Comparison of ENCODE assay signal across 1 cellular context in the genomic region with DNA sequence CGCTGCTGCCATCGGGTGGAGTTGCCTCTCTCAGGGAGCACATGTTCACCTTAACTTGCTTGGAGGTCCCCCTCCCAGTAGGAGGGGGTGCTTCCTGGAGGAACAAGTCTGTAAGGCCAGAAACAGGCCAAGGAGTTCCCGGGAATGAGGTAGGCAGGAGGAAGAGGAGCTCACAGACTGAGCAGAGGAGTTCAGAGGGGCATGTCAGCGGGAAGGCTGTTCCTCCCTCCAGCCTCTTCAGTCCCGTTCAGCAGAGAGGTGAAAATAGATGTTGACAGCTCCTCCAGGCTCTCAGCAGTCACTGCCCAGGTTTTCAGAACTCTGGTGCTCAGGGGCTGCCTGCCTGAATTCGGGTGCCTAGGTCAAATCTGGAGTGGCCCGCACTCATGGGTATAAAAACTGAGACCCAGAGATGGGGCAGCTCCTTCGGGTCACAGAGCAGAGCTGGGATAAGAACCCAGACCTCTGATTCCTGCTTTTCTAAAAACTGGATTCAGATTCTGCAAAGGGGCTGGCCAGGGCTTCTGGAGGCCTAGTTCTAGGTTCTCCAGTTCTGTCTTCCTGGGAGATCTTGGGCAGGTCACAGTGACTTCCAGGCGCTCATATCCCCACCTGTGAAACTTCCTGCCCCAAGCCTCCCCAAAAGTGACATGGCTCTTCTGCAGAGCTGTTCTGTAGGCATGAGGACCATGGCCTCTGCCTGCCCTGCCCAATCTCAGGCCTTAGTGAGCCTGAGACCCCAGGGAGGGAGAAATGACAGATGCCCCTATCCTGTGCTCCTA.
TF ChIP-seq lines count a peak whose summit lies in the region.

No MANE protein-coding gene starts in this region.

TF ChIP-seq in SK-N-SH, 30 proteins besides CTCF, POLR2A, EP300 and RAD21:
- TF ChIP-seq, protein P1, sequence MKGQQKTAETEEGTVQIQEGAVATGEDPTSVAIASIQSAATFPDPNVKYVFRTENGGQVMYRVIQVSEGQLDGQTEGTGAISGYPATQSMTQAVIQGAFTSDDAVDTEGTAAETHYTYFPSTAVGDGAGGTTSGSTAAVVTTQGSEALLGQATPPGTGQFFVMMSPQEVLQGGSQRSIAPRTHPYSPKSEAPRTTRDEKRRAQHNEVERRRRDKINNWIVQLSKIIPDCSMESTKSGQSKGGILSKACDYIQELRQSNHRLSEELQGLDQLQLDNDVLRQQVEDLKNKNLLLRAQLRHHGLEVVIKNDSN (IDR thresholded peaks at IDR 0.05; ENCODE audit: borderline replicate concordance, low read depth): no peak
- no peak for TF ChIP-seq USF2 (IDR thresholded peaks at IDR 0.05; ENCODE audit: borderline replicate concordance, low read depth, low read length)
- no peak for TF ChIP-seq MAX (IDR thresholded peaks at IDR 0.05; ENCODE audit: low read depth)
- TF ChIP-seq TAF1 (IDR thresholded peaks at IDR 0.05; ENCODE audit: borderline replicate concordance, low read depth, low read length): no peak
- TF ChIP-seq YY1 (IDR thresholded peaks at IDR 0.05; ENCODE audit: low read depth): no peak
- TF ChIP-seq JUND (IDR thresholded peaks at IDR 0.05): no peak
- no peak for TF ChIP-seq POLR2AphosphoS5 (IDR thresholded peaks at IDR 0.05; ENCODE audit: low read depth, low read length)
- TF ChIP-seq FOXJ3 (CRISPR knock-in tag; IDR thresholded peaks at IDR 0.05): no peak
- no peak for TF ChIP-seq NFIC (IDR thresholded peaks at IDR 0.05; ENCODE audit: borderline replicate concordance)
- TF ChIP-seq FOXM1 (IDR thresholded peaks at IDR 0.05; ENCODE audit: low read depth): no peak
- TF ChIP-seq GABPA (IDR thresholded peaks at IDR 0.05; ENCODE audit: low read depth): no peak
- no peak for TF ChIP-seq SMC3 (IDR thresholded peaks at IDR 0.05; ENCODE audit: low read depth, low read length)
- TF ChIP-seq RCOR1 (IDR thresholded peaks at IDR 0.05; ENCODE audit: low read length): no peak
- no peak for TF ChIP-seq MXI1 (IDR thresholded peaks at IDR 0.05; ENCODE audit: low read depth, low read length)
- TF ChIP-seq NRF1 (IDR thresholded peaks at IDR 0.05; ENCODE audit: low read depth, low read length): no peak
- TF ChIP-seq TCF12 (IDR thresholded peaks at IDR 0.05): no peak
